8 cellular contexts compared by ENCODE assay signal in the genomic region with DNA sequence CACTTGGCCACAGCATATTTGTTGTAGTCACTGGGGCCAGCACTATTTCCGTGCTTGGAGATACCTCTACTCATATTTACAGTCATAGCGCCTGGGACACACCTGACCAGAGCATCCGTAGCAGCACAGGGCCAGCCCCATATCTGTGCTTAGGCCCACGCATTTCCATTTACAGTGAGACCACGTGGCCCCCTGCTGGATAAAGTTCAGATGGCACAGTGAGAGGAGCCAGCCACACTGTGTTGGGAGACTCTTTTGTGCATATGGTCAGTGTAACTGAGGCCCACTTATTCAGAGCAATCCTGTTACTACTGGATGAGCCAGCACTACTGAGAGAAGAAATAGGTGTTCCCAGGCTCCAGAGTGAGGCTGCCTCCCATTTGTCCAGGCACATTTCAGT.
A peak's percentile ranks its signal among the peaks of the same experiment; 100 is the strongest.
DNase-seq lines count a peak whose midpoint lies in the region; ATAC-seq, FAIRE-seq and TF ChIP-seq lines count a peak whose summit lies in the region.

No MANE protein-coding gene starts in this region.

- H3K4me3 Mint-ChIP-seq in activated CD4-positive, alpha-beta memory T cell treated with anti-CD3 and anti-CD28 coated beads for 36 hours, result no peak overlapping the region

- POLR2A ChIA-PET in A549 (lab: Yijun Ruan, JAX) (no interaction called here), GM10248 (lab: Yijun Ruan, JAX) (no interaction called here)
- POLR2A ChIA-PET in activated CD4-positive, alpha-beta memory T cell treated with anti-CD3 and anti-CD28 coated beads for 36 hours (lab: Charles Lee), result no interaction called here

- H3K4me3 ChIP-seq in A549 (no peak overlapping the region), heart left ventricle (no peak overlapping the region)

- H3K27me3 Mint-ChIP-seq in activated CD4-positive, alpha-beta memory T cell treated with anti-CD3 and anti-CD28 coated beads for 36 hours, result no peaks in the 10 kb centered on the region

- peak; percentile 16 to 54; a peak in 2 of 5 replicates for TF ChIP-seq RAD21 in A549 (conservative IDR thresholded peaks at IDR 0.05 in 1 of 2, IDR thresholded peaks at IDR 0.05 in 1 of 2)

- H3K36me3 Mint-ChIP-seq in activated CD4-positive, alpha-beta memory T cell treated with anti-CD3 and anti-CD28 coated beads for 36 hours, result no peaks in the 10 kb centered on the region

- no peak overlapping the region for H3K4me2 ChIP-seq in A549

- no peaks in the 10 kb centered on the region for H3K9me3 Mint-ChIP-seq in activated CD4-positive, alpha-beta memory T cell treated with anti-CD3 and anti-CD28 coated beads for 36 hours

- H3K4me1 ChIP-seq in A549 (no peaks in the 10 kb centered on the region), heart left ventricle (no peaks in the 10 kb centered on the region)

- DNase-seq in A549 (ENCODE audit: low read depth in 1 of 2, low spot score in 1 of 2) (peak; percentile 25 to 44), GM10248 (ENCODE audit: extremely low spot score) (peak; percentile 58), H54 (ENCODE audit: insufficient read length, low spot score) (peak; percentile 23), KBM-7 (peak; percentile 55), heart left ventricle (peak in 1 of 5 donors; percentile 36)
- DNase-seq in activated CD4-positive, alpha-beta memory T cell treated with anti-CD3 and anti-CD28 coated beads for 36 hours, result peak; percentile 54
- DNase-seq in stimulated activated CD4-positive, alpha-beta T cell treated with anti-CD3 and anti-CD28 coated beads, Interleukin-12 subunit alpha, Interleukin-12 subunit beta, amount 100 ng/mL, for 4 hours, result peak; percentile 17
- no peak for DNase-seq in effector CD4-positive, alpha-beta T cell

- no peaks in the 10 kb centered on the region for H3K27me3 ChIP-seq in heart left ventricle

- no peak overlapping the region for H3K27ac Mint-ChIP-seq in activated CD4-positive, alpha-beta memory T cell treated with anti-CD3 and anti-CD28 coated beads for 36 hours

- intact Hi-C loops in activated CD4-positive, alpha-beta memory T cell treated with anti-CD3 and anti-CD28 coated beads for 36 hours (cut with micrococcal nuclease), result loop anchor here (1.0 kb wide), 1 partner anchor 110 kb away; no protein-coding TSS in a partner anchor
- intact Hi-C loops in heart left ventricle (cut with DNase I), result loop anchor here in 6 of 10 donors (2.0 to 10.0 kb wide), 3 partner anchors 102 to 104 kb away; no protein-coding TSS in a partner anchor

- TF ChIP-seq EP300 in A549 (IDR thresholded peaks at IDR 0.05), result no peak

- FAIRE-seq in A549 (lab: Jason Lieb, UNC), result no peak
- no peak for FAIRE-seq in H54 (lab: Jason Lieb, UNC)

- ATAC-seq in A549 (peak; percentile 90 to 97), heart left ventricle (peak in 3 of 4 donors; percentile 62 to 71 (median 67))

- TF ChIP-seq CTCF in A549 (IDR thresholded peaks at IDR 0.05) (no peak; the same call in 2 of the 3 replicates), GM10248 (IDR thresholded peaks at IDR 0.05; ENCODE audit: control extremely low read depth, extremely low read depth, low read depth, missing control alignments) (peak; percentile 50), heart left ventricle (IDR thresholded peaks at IDR 0.05) (peak in 10 of 12 donors; percentile 19 to 58 (median 36))

- H3K36me3 ChIP-seq in heart left ventricle, result no peaks in the 10 kb centered on the region

- TF ChIP-seq POLR2A in A549 (IDR thresholded peaks at IDR 0.05; ENCODE audit: low read length) (no peak), H54 (IDR thresholded peaks at IDR 0.05; ENCODE audit: low read depth, low read length) (no peak), heart left ventricle (IDR thresholded peaks at IDR 0.05) (no peak)

- H3K9me3 ChIP-seq in A549, result no peaks in the 10 kb centered on the region
- no peaks in the 10 kb centered on the region for H3K9me3 ChIP-seq in heart left ventricle

- in situ Hi-C loops in KBM-7 (cut with MboI; ENCODE audit: low pct_unique_long_range_greater_than_20kb, low sequenced_read_pairs), result no loop called here

- 10% methylated on average over 5 of the region's 5 CpGs for WGBS in A549 (ENCODE audit: missing lambda C conversion rate)
- 33 to 41% (median 37%) methylated on average over 4 to 5 of the region's 5 CpGs for WGBS in heart left ventricle, 4 donors

- H3K27ac ChIP-seq in A549 (no peak overlapping the region), heart left ventricle (no peak overlapping the region)

- no peaks in the 10 kb centered on the region for H3K4me1 Mint-ChIP-seq in activated CD4-positive, alpha-beta memory T cell treated with anti-CD3 and anti-CD28 coated beads for 36 hours (ENCODE audit: low read depth)

- CTCF ChIA-PET in A549 (lab: Yijun Ruan, JAX) (interaction anchor here (0.9 to 1.2 kb wide), 4 partner anchors 10 to 109 kb away, joined by 3 to 6 read pairs (median 4); no protein-coding TSS in a partner anchor), GM10248 (lab: Yijun Ruan, JAX) (interaction anchor here (0.7 to 2.5 kb wide), 18 partner anchors 10 to 810 kb away, joined by 3 to 24 read pairs (median 5); no protein-coding TSS in a partner anchor)
- CTCF ChIA-PET in activated CD4-positive, alpha-beta memory T cell treated with anti-CD3 and anti-CD28 coated beads for 36 hours (lab: Charles Lee), result interaction anchor here (1.0 to 2.1 kb wide), 7 partner anchors 10 to 166 kb away, joined by 3 to 40 read pairs (median 5); no protein-coding TSS in a partner anchor

TF ChIP-seq in A549, 52 proteins besides CTCF, POLR2A, EP300 and RAD21:
- TF ChIP-seq, protein P1, sequence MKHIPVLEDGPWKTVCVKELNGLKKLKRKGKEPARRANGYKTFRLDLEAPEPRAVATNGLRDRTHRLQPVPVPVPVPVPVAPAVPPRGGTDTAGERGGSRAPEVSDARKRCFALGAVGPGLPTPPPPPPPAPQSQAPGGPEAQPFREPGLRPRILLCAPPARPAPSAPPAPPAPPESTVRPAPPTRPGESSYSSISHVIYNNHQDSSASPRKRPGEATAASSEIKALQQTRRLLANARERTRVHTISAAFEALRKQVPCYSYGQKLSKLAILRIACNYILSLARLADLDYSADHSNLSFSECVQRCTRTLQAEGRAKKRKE (CRISPR knock-in tag; IDR thresholded peaks at IDR 0.05; ENCODE audit: low read depth), result no peak
- TF ChIP-seq, protein P2, sequence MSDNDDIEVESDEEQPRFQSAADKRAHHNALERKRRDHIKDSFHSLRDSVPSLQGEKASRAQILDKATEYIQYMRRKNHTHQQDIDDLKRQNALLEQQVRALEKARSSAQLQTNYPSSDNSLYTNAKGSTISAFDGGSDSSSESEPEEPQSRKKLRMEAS (IDR thresholded peaks at IDR 0.05), result 0 out of 2 replicates have a peak, but pooled peaks have one; percentile 23
- TF ChIP-seq, protein P3, sequence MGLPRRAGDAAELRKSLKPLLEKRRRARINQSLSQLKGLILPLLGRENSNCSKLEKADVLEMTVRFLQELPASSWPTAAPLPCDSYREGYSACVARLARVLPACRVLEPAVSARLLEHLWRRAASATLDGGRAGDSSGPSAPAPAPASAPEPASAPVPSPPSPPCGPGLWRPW (IDR thresholded peaks at IDR 0.05), result no peak
- TF ChIP-seq SMC3 (IDR thresholded peaks at IDR 0.05) (peak; percentile 30; the same call in 1 of the 3 replicates), CBX8 (IDR thresholded peaks at IDR 0.05) (no peak)
- TF ChIP-seq, protein P4, sequence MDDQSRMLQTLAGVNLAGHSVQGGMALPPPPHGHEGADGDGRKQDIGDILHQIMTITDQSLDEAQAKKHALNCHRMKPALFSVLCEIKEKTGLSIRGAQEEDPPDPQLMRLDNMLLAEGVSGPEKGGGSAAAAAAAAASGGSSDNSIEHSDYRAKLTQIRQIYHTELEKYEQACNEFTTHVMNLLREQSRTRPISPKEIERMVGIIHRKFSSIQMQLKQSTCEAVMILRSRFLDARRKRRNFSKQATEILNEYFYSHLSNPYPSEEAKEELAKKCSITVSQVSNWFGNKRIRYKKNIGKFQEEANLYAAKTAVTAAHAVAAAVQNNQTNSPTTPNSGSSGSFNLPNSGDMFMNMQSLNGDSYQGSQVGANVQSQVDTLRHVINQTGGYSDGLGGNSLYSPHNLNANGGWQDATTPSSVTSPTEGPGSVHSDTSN (IDR thresholded peaks at IDR 0.05), result no peak
